In the genomic region with DNA sequence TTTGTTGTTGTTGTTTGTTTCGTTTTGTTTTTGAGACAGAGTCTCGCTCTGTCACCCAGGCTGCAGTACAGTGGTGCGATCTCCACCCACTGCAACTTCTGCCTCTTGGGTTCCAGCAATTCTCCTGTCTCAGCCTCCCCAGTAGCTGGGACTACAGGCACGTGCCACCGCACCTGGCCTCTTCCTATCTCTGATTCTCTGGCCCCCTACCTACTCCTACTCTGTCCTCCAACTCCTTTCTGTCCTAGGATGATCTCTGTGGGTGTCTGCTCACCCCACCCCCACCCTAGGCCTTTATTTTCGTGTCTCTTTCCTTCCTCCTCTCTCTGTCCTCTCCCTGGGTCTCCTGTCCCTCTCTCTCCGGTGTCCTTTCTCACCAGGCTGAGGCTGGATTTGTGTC, we compare ENCODE assay signal across 1 cellular context.
TF ChIP-seq lines count a peak whose summit lies in the region.

No MANE protein-coding gene starts in this region.

TF ChIP-seq in HCT116, 20 proteins besides CTCF, POLR2A, EP300 and RAD21 (continued from another document):
- TF ChIP-seq EGR1 (IDR thresholded peaks at IDR 0.05; ENCODE audit: low read depth) (no peak), EZH2 (IDR thresholded peaks at IDR 0.05) (no peak), ELF1 (IDR thresholded peaks at IDR 0.05; ENCODE audit: borderline replicate concordance, low read depth) (no peak), YY1 (IDR thresholded peaks at IDR 0.05; ENCODE audit: extremely low read depth, insufficient replicate concordance, low read depth, low read length) (no peak), EZH2phosphoT487 (IDR thresholded peaks at IDR 0.05; ENCODE audit: borderline replicate concordance) (no peak), CEBPB (IDR thresholded peaks at IDR 0.05; ENCODE audit: low read depth) (no peak)
- TF ChIP-seq, protein P1, sequence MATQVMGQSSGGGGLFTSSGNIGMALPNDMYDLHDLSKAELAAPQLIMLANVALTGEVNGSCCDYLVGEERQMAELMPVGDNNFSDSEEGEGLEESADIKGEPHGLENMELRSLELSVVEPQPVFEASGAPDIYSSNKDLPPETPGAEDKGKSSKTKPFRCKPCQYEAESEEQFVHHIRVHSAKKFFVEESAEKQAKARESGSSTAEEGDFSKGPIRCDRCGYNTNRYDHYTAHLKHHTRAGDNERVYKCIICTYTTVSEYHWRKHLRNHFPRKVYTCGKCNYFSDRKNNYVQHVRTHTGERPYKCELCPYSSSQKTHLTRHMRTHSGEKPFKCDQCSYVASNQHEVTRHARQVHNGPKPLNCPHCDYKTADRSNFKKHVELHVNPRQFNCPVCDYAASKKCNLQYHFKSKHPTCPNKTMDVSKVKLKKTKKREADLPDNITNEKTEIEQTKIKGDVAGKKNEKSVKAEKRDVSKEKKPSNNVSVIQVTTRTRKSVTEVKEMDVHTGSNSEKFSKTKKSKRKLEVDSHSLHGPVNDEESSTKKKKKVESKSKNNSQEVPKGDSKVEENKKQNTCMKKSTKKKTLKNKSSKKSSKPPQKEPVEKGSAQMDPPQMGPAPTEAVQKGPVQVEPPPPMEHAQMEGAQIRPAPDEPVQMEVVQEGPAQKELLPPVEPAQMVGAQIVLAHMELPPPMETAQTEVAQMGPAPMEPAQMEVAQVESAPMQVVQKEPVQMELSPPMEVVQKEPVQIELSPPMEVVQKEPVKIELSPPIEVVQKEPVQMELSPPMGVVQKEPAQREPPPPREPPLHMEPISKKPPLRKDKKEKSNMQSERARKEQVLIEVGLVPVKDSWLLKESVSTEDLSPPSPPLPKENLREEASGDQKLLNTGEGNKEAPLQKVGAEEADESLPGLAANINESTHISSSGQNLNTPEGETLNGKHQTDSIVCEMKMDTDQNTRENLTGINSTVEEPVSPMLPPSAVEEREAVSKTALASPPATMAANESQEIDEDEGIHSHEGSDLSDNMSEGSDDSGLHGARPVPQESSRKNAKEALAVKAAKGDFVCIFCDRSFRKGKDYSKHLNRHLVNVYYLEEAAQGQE (IDR thresholded peaks at IDR 0.05; ENCODE audit: low read depth) = no peak
